ENCODE assay signal across 14 cellular contexts in the genomic region with DNA sequence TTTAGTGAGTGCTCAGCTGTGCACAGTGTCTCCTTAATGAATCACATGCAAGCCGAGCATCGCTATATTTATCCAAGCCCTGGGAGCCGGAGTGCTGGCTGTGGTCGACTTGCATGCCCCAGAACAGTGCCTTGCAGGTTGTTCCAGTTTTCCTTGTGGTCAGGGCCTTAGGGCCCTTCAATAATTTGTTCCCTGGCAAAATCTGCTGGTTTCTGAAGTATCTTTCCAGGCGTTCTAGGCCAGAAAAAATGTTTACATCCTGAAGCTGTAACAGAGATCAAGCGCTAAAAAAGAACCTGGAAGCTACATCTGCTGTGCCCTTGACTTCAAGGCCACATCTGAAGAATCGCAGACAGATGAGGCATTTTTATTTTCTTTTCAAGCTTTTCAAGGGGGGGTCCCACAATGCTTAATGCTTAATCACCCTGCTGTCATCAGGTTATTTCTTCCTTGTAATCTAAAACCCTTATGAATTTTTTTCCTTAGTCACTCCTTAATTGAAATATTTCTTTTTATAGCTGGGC.
DNase-seq lines count a peak whose midpoint lies in the region; ATAC-seq and TF ChIP-seq lines count a peak whose summit lies in the region.
"Had no signal": no experiment of that assay in that cellular context is flagged by ENCODE, and none has a peak within 500 bp of the region (broad histone marks: within the 10 kb centered on the region; RNA-seq: fewer than 3 reads in every experiment).

No MANE protein-coding gene starts in this region.

- H3K27ac ChIP-seq in SK-N-SH (ENCODE audit: low read depth in 2 of 2, low read length in 1 of 2) = peak overlapping the region; percentile 28 to 72; a peak in 3 of 4 replicates
- no peak overlapping the region for H3K27ac ChIP-seq in tibial nerve
- H3K27ac ChIP-seq in ascending aorta = no peak overlapping the region

- H3K79me2 ChIP-seq in SK-N-SH (ENCODE audit: insufficient read depth) = no peaks in the 10 kb centered on the region

- H3K27me3 ChIP-seq in SK-N-SH (ENCODE audit: insufficient read depth) (no peaks in the 10 kb centered on the region), tibial nerve (no peaks in the 10 kb centered on the region), ascending aorta (no peaks in the 10 kb centered on the region)

- WGBS in SK-N-SH (ENCODE audit: low lambda C conversion rate) = 30% methylated on average over 7 of the region's 7 CpGs
- 61 to 70% methylated on average over 7 of the region's 7 CpGs for WGBS in tibial nerve, 2 donors

- ATAC-seq in sciatic nerve = peak; percentile 73
- ATAC-seq in naive thymus-derived CD8-positive, alpha-beta T cell = no peak
- ATAC-seq: activated CD8-positive, alpha-beta memory T cell treated with anti-CD3 and anti-CD28 coated beads, Interleukin-2, amount 10 ng/mL, durations not matched to agents 7 days and 5 days; stimulated activated naive CD8-positive, alpha-beta T cell treated with anti-CD3 and anti-CD28 coated beads, Interleukin-15, amount 100 ng/mL, for 72 hours had no signal

- TF ChIP-seq RAD21 in SK-N-SH (IDR thresholded peaks at IDR 0.05; ENCODE audit: low read length) = no peak

- peaks cover 0 to 3% of the 10 kb centered on the region in 2 experiments for H3K36me3 ChIP-seq in SK-N-SH (replicated peaks in 1 of 2; ENCODE audit: control insufficient read depth in 1 of 2, insufficient read depth in 2 of 2, low read length in 1 of 2)
- no peaks in the 10 kb centered on the region for H3K36me3 ChIP-seq in tibial nerve
- H3K36me3 ChIP-seq in ascending aorta = no peaks in the 10 kb centered on the region

- no peaks in the 10 kb centered on the region for H3K9me3 Mint-ChIP-seq in naive thymus-derived CD8-positive, alpha-beta T cell
- H3K9me3 Mint-ChIP-seq: stimulated activated naive CD8-positive, alpha-beta T cell treated with anti-CD3 and anti-CD28 coated beads, Interleukin-15, amount 100 ng/mL, for 72 hours had no signal

- no peak overlapping the region; the same call in 1 of the 2 replicates for H3K9ac ChIP-seq in SK-N-SH

- peaks cover 0 to 11% (median 5%) of the 10 kb centered on the region in 4 donors for H3K4me1 Mint-ChIP-seq in naive thymus-derived CD8-positive, alpha-beta T cell

- H3K27me3 Mint-ChIP-seq in naive thymus-derived CD8-positive, alpha-beta T cell = no peaks in the 10 kb centered on the region
- H3K27me3 Mint-ChIP-seq: activated CD8-positive, alpha-beta memory T cell treated with anti-CD3 and anti-CD28 coated beads, Interleukin-2, amount 10 ng/mL, durations not matched to agents 7 days and 5 days; stimulated activated naive CD8-positive, alpha-beta T cell treated with anti-CD3 and anti-CD28 coated beads, Interleukin-15, amount 100 ng/mL, for 72 hours had no signal

- H3K4me2 ChIP-seq in SK-N-SH = peak overlapping the region; percentile 47

- 0 out of 2 replicates have a peak overlapping the region, but pooled peaks have one; percentile 8 for H2AFZ ChIP-seq in SK-N-SH (ENCODE audit: low read depth)

- intact Hi-C loops in sciatic nerve (cut with DNase I) (no loop called here), ascending aorta (cut with DNase I) (no loop called here)

- peaks cover 22% of the 10 kb centered on the region for H3F3A ChIP-seq in SK-N-SH (replicated peaks; ENCODE audit: insufficient read depth)

- POLR2A ChIA-PET in SK-N-SH (lab: Yijun Ruan, JAX) = no interaction called here
- POLR2A ChIA-PET in naive thymus-derived CD8-positive, alpha-beta T cell (lab: Charles Lee) = no interaction called here

- peaks cover 8 to 97% (median 49%) of the 10 kb centered on the region in 3 donors for H3K36me3 Mint-ChIP-seq in naive thymus-derived CD8-positive, alpha-beta T cell

- H3K4me1 ChIP-seq in SK-N-SH (ENCODE audit: control insufficient read depth in 1 of 2, insufficient read depth in 2 of 2, low read depth in 1 of 2, low read length in 1 of 2) (peaks cover 0 to 16% of the 10 kb centered on the region in 2 experiments; a peak in 2 of 4 replicates), tibial nerve (no peaks in the 10 kb centered on the region), ascending aorta (no peaks in the 10 kb centered on the region)

- H3K4me3 Mint-ChIP-seq in naive thymus-derived CD8-positive, alpha-beta T cell = no peak overlapping the region
- H3K4me3 Mint-ChIP-seq: activated CD8-positive, alpha-beta memory T cell treated with anti-CD3 and anti-CD28 coated beads, Interleukin-2, amount 10 ng/mL, durations not matched to agents 7 days and 5 days; stimulated activated naive CD8-positive, alpha-beta T cell treated with anti-CD3 and anti-CD28 coated beads, Interleukin-15, amount 100 ng/mL, for 72 hours had no signal

- H4K20me1 ChIP-seq in SK-N-SH (ENCODE audit: insufficient read depth) = no peaks in the 10 kb centered on the region

- DNase-seq in GM04503 (ENCODE audit: low read depth) (peak; percentile 76), SK-N-SH (no peak), fibroblast of peridontal ligament (ENCODE audit: extremely low read depth) (peak; percentile 93), sciatic nerve (ENCODE audit: low spot score) (no peak), NCI-H2081 treated with DMSO at 0.1 percent for 48 hours (lab: John Stamatoyannopoulos, UW) (no peak), tibial nerve (ENCODE audit: low spot score in 2 of 2) (no peak), ascending aorta (ENCODE audit: low spot score in 2 of 2) (no peak)
- DNase-seq in naive thymus-derived CD8-positive, alpha-beta T cell = no peak
- DNase-seq: activated CD8-positive, alpha-beta memory T cell treated with anti-CD3 and anti-CD28 coated beads, Interleukin-2, amount 10 ng/mL, durations not matched to agents 7 days and 5 days; NCI-H2081; nucleus accumbens; stimulated activated CD4-positive, alpha-beta T cell treated with anti-CD3 and anti-CD28 coated beads, Interleukin-2, amount 100 ng/mL, for 48 hours; stimulated activated naive CD8-positive, alpha-beta T cell treated with anti-CD3 and anti-CD28 coated beads, Interleukin-15, amount 100 ng/mL, for 72 hours; T-helper 9 cell had no signal

- CTCF ChIA-PET in SK-N-SH (lab: Yijun Ruan, JAX) = interaction anchor here (1.7 kb wide), 1 partner anchor 238 kb away, joined by 7 read pairs; the partner anchor contains the start of gene INSYN2B

- TF ChIP-seq EP300 in SK-N-SH (IDR thresholded peaks at IDR 0.05; ENCODE audit: borderline replicate concordance in 1 of 2, low read depth in 1 of 2, low read length in 1 of 2) (peak in 1 of 2 experiments; percentile 88; a peak in 2 of 4 replicates), tibial nerve (IDR thresholded peaks at IDR 0.05) (no peak)

- no peaks in the 10 kb centered on the region for H3K9me2 ChIP-seq in SK-N-SH

- no peak for TF ChIP-seq CTCF in SK-N-SH (IDR thresholded peaks at IDR 0.05)
- no peak for TF ChIP-seq CTCF in tibial nerve (IDR thresholded peaks at IDR 0.05)
- no peak for TF ChIP-seq CTCF in ascending aorta (IDR thresholded peaks at IDR 0.05)

- no peak overlapping the region for H3K4me3 ChIP-seq in SK-N-SH (ENCODE audit: low read depth in 2 of 2, low read length in 1 of 2)
- H3K4me3 ChIP-seq in tibial nerve = no peak overlapping the region
- no peak overlapping the region for H3K4me3 ChIP-seq in ascending aorta

- peak overlapping the region in 1 of 10 donors; percentile 34 for H3K27ac Mint-ChIP-seq in naive thymus-derived CD8-positive, alpha-beta T cell
- H3K27ac Mint-ChIP-seq: activated CD8-positive, alpha-beta memory T cell treated with anti-CD3 and anti-CD28 coated beads, Interleukin-2, amount 10 ng/mL, durations not matched to agents 7 days and 5 days; stimulated activated naive CD8-positive, alpha-beta T cell treated with anti-CD3 and anti-CD28 coated beads, Interleukin-15, amount 100 ng/mL, for 72 hours had no signal

- H3K9me3 ChIP-seq in SK-N-SH (no peaks in the 10 kb centered on the region), tibial nerve (peaks cover 0 to 4% (median 0%) of the 10 kb centered on the region in 4 donors), ascending aorta (no peaks in the 10 kb centered on the region)

- no peak for TF ChIP-seq POLR2A in tibial nerve (IDR thresholded peaks at IDR 0.05)

TF ChIP-seq in SK-N-SH, 30 proteins besides CTCF, POLR2A, EP300 and RAD21 (continues in another document):
- peak; percentile 81 for TF ChIP-seq MEF2A (IDR thresholded peaks at IDR 0.05; ENCODE audit: borderline replicate concordance, low read depth)
- 0 out of 2 replicates have a peak, but pooled peaks have one; percentile 52 for TF ChIP-seq ZBTB33 (IDR thresholded peaks at IDR 0.05; ENCODE audit: borderline replicate concordance, low read depth)
- no peak for TF ChIP-seq SIN3A (IDR thresholded peaks at IDR 0.05; ENCODE audit: borderline replicate concordance, low read depth, low read length)
- TF ChIP-seq IRF3 (IDR thresholded peaks at IDR 0.05; ENCODE audit: low read depth, low read length) = no peak
- TF ChIP-seq GABPA (IDR thresholded peaks at IDR 0.05; ENCODE audit: low read depth) = no peak
- TF ChIP-seq RXRA (IDR thresholded peaks at IDR 0.05; ENCODE audit: borderline replicate concordance, low read depth) = peak; percentile 68; the same call in 1 of the 2 replicates
- TF ChIP-seq JUND (IDR thresholded peaks at IDR 0.05) = peak; percentile 73
- no peak for TF ChIP-seq MXI1 (IDR thresholded peaks at IDR 0.05; ENCODE audit: low read depth, low read length)

Comparison
In these comparisons a context has a peak if more than half of its experiments do, and no peak if none do; other contexts are left out.
1. DNase-seq: peak in GM04503 (single experiment) and fibroblast of peridontal ligament (single experiment); none in SK-N-SH (single experiment), sciatic nerve (single experiment), naive thymus-derived CD8-positive, alpha-beta T cell (0 of 10), NCI-H2081 treated with DMSO at 0.1 percent for 48 hours (single experiment), tibial nerve (0 of 2) and ascending aorta (0 of 2).
2. H3K27ac ChIP-seq: peak in SK-N-SH (2 of 2); none in tibial nerve (0 of 4) and ascending aorta (0 of 2).